21 cellular contexts compared by ENCODE assay signal in genomic region chr2:226424971-226425370, GRCh38.
DNase-seq lines count a peak whose midpoint lies in the region; TF ChIP-seq lines count a peak whose summit lies in the region.
"Had no signal": no experiment of that assay in that cellular context is flagged by ENCODE, and none has a peak within 500 bp of the region (broad histone marks: within the 10 kb centered on the region; RNA-seq: fewer than 3 reads in every experiment).

No MANE protein-coding gene starts in this region.

- intact Hi-C loops in ovary (cut with DNase I): no loop called here

- TF ChIP-seq POLR2A in ovary (IDR thresholded peaks at IDR 0.05): no peak

- no peak overlapping the region for H3K4me3 ChIP-seq in ovary
- H3K4me3 ChIP-seq: skin epidermis had no signal

- no peaks in the 10 kb centered on the region for H3K27me3 Mint-ChIP-seq in nephron (ENCODE audit: low read depth)
- H3K27me3 Mint-ChIP-seq in progenitor cell of endocrine pancreas: no peaks in the 10 kb centered on the region

- H3K27me3 ChIP-seq in ovary: no peaks in the 10 kb centered on the region
- H3K27me3 ChIP-seq: brain microvascular endothelial cell had no signal

- H3K36me3 ChIP-seq in ovary: no peaks in the 10 kb centered on the region
- H3K36me3 ChIP-seq: brain microvascular endothelial cell, WERI-Rb-1 had no signal

- no peak for TF ChIP-seq CTCF in nephron (IDR thresholded peaks at IDR 0.05; ENCODE audit: unreplicated experiment in 3 of 3)
- no peak for TF ChIP-seq CTCF in ovary (IDR thresholded peaks at IDR 0.05)
- no peak for TF ChIP-seq CTCF in progenitor cell of endocrine pancreas (IDR thresholded peaks at IDR 0.05; ENCODE audit: unreplicated experiment)

- H3K36me3 Mint-ChIP-seq in nephron (ENCODE audit: low read depth) (no peaks in the 10 kb centered on the region), progenitor cell of endocrine pancreas (ENCODE audit: insufficient read depth) (no peaks in the 10 kb centered on the region)

- H3K4me1 ChIP-seq in ovary (ENCODE audit: insufficient read depth): no peaks in the 10 kb centered on the region

- DNase-seq in Daoy (ENCODE audit: low read depth) (peak; percentile 23), M059J (ENCODE audit: low read depth) (peak; percentile 46), astrocyte of the hippocampus (ENCODE audit: low read depth, low spot score) (peak; percentile 39), NCI-H2196 (lab: John Stamatoyannopoulos, UW; ENCODE audit: unreplicated experiment) (no peak), ovary (no peak), progenitor cell of endocrine pancreas (ENCODE audit: low spot score, unreplicated experiment) (no peak), AG08396 (ENCODE audit: low spot score) (no peak)
- DNase-seq: activated CD4-positive, alpha-beta memory T cell treated with anti-CD3 and anti-CD28 coated beads, Interleukin-2, amount 10 ng/mL, durations not matched to agents 7 days and 5 days; activated naive CD4-positive, alpha-beta T cell treated with anti-CD3 and anti-CD28 coated beads for 36 hours; activated T-cell treated with anti-CD3 and anti-CD28 coated beads, Interleukin-2, amount 50 U/mL, for 24 hours; brain microvascular endothelial cell; cortex of kidney; H9; NCI-H1417 treated with DMSO at 0.1 percent for 48 hours; NCI-H2171; NCI-H774; occipital lobe; stimulated activated CD8-positive, alpha-beta memory T cell treated with anti-CD3 and anti-CD28 coated beads, Interleukin-4, amount 100 ng/mL, for 48 hours; WERI-Rb-1 had no signal

- H3K27ac Mint-ChIP-seq in nephron (peak overlapping the region; percentile 4 to 49 (median 7)), progenitor cell of endocrine pancreas (no peak overlapping the region)
- H3K27ac Mint-ChIP-seq: activated CD4-positive, alpha-beta memory T cell treated with anti-CD3 and anti-CD28 coated beads, Interleukin-2, amount 10 ng/mL, durations not matched to agents 7 days and 5 days; activated naive CD4-positive, alpha-beta T cell treated with anti-CD3 and anti-CD28 coated beads for 36 hours; activated T-cell treated with anti-CD3 and anti-CD28 coated beads, Interleukin-2, amount 50 U/mL, for 24 hours had no signal

- no peak for TF ChIP-seq EP300 in ovary (IDR thresholded peaks at IDR 0.05)

- H3K4me3 Mint-ChIP-seq in nephron: no peak overlapping the region
- no peak overlapping the region for H3K4me3 Mint-ChIP-seq in progenitor cell of endocrine pancreas (ENCODE audit: low read depth)
- H3K4me3 Mint-ChIP-seq: activated CD4-positive, alpha-beta memory T cell treated with anti-CD3 and anti-CD28 coated beads, Interleukin-2, amount 10 ng/mL, durations not matched to agents 7 days and 5 days; activated naive CD4-positive, alpha-beta T cell treated with anti-CD3 and anti-CD28 coated beads for 36 hours; activated T-cell treated with anti-CD3 and anti-CD28 coated beads, Interleukin-2, amount 50 U/mL, for 24 hours; H9 had no signal

- H3K4me1 Mint-ChIP-seq in nephron: peaks cover 29% of the 10 kb centered on the region
- peaks cover 14% of the 10 kb centered on the region for H3K4me1 Mint-ChIP-seq in progenitor cell of endocrine pancreas (ENCODE audit: low read depth)

- no peaks in the 10 kb centered on the region for H3K9me3 ChIP-seq in ovary

- H3K27ac ChIP-seq in ovary: no peak overlapping the region
- H3K27ac ChIP-seq: skin epidermis, WERI-Rb-1 had no signal

- H3K9me3 Mint-ChIP-seq in nephron (no peaks in the 10 kb centered on the region), progenitor cell of endocrine pancreas (ENCODE audit: low read depth) (no peaks in the 10 kb centered on the region)
- H3K9me3 Mint-ChIP-seq: activated CD4-positive, alpha-beta memory T cell treated with anti-CD3 and anti-CD28 coated beads, Interleukin-2, amount 10 ng/mL, durations not matched to agents 7 days and 5 days; activated naive CD4-positive, alpha-beta T cell treated with anti-CD3 and anti-CD28 coated beads for 36 hours; activated T-cell treated with anti-CD3 and anti-CD28 coated beads, Interleukin-2, amount 50 U/mL, for 24 hours; H9 had no signal

- WGBS in ovary, 3 donors: 79 to 87% (median 85%) methylated on average over 3 of the region's 3 CpGs

Comparison
In these comparisons a context has a peak if more than half of its experiments do, and no peak if none do; other contexts are left out.
1. DNase-seq: peak in Daoy (single experiment), M059J (single experiment) and astrocyte of the hippocampus (single experiment); none in NCI-H2196 (single experiment), ovary (0 of 5), progenitor cell of endocrine pancreas (single experiment) and AG08396 (single experiment).